ENCODE assay signal across 1 cellular context in genomic region chrX:123859828-123860505, GRCh38.
A peak's percentile ranks its signal among the peaks of the same experiment; 100 is the strongest.
TF ChIP-seq lines count a peak whose summit lies in the region.

Gene XIAP, plus strand, starts transcription at chrX:123860053. Its CDS starts 25,610 bp downstream, at chrX:123885663.

TF ChIP-seq in GM12878, 131 proteins besides CTCF, POLR2A, EP300 and RAD21 (continued from another document):
- TF ChIP-seq NRF1 (conservative IDR thresholded peaks at IDR 0.05; ENCODE audit: low read depth, low read length) (no peak), PKNOX1 (IDR thresholded peaks at IDR 0.05) (peak; percentile 90), MLLT1 (IDR thresholded peaks at IDR 0.05) (peak; percentile 68; the same call in 1 of the 2 replicates), TAF1 (IDR thresholded peaks at IDR 0.05; ENCODE audit: borderline replicate concordance, low read depth, low read length) (peak; percentile 71; the same call in 1 of the 2 replicates), SIN3A (IDR thresholded peaks at IDR 0.05; ENCODE audit: low read depth, low read length) (no peak), ZNF217 (IDR thresholded peaks at IDR 0.05) (no peak), MTA3 (IDR thresholded peaks at IDR 0.05; ENCODE audit: borderline replicate concordance, low read length) (no peak), SREBF1 (IDR thresholded peaks at IDR 0.05; ENCODE audit: low read length) (no peak), ZSCAN29 (IDR thresholded peaks at IDR 0.05) (no peak), MEF2A (IDR thresholded peaks at IDR 0.05; ENCODE audit: insufficient read depth, low read depth, low read length) (no peak), E4F1 (IDR thresholded peaks at IDR 0.05; ENCODE audit: borderline replicate concordance, partially characterized antibody) (peak; percentile 15), REST (IDR thresholded peaks at IDR 0.05; ENCODE audit: low read depth, low read length) (no peak), POLR2AphosphoS2 (IDR thresholded peaks at IDR 0.05; ENCODE audit: low read depth, low read length) (peak; percentile 52; the same call in 1 of the 2 replicates), NFIC (IDR thresholded peaks at IDR 0.05; ENCODE audit: low read depth, low read length) (no peak), TCF7 (IDR thresholded peaks at IDR 0.05; ENCODE audit: borderline replicate concordance) (no peak), USF1 (IDR thresholded peaks at IDR 0.05; ENCODE audit: borderline replicate concordance, extremely low read length, insufficient read depth, low read depth, low read length) (no peak), JUND (IDR thresholded peaks at IDR 0.05; ENCODE audit: low read depth, low read length) (no peak)
TF ChIP-seq in GM12878: peak in this region for 23.
